ENCODE assay signal across 8 cellular contexts in the genomic region with DNA sequence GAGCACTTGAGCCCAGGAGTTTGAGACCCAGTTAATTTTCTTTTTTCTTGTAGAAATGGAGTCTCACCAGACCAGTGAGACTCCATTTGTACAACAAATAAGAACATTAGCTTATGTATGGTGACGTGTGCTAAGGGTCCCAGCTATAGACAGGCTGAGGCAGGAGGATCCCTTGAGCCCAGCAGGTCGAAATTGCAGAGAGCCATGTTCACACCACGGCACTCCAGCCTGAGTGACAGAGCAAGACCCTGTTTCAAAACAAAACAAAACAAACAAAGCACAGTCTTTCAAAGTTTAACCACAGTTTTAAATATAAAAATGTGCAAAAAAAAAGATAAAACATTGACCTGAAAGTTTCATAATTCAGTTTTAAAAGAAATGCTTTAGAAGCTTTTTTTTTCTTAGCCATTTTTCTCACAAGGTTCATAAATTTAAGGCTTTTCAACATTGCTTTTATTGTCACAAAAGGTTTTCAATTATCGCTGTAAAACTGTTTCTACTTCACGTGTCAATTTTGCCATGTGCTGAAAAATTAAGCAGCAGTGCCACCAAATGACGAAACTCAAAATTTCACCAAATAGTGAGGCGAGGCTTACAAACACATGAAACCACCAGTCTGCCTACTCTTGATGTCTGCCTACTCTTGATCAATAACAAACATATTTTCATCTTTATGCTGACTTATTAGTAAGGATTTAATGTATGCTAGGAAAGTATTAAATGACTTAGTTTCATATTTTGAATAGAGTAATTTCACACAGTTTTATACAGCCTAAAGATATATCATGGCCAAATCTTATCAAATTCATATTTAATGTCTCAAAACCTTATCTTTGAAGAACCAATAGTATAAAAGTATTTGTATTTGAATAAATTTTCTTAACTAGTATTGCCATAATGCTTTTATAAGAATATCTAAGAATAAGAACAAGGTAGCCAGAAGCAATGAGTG.
DNase-seq lines count a peak whose midpoint lies in the region; ATAC-seq and TF ChIP-seq lines count a peak whose summit lies in the region.

No MANE protein-coding gene starts in this region.

- in situ Hi-C loops in astrocyte of the cerebellum (cut with HindIII; ENCODE audit: low sequenced_read_pairs), result loop anchor here (5.0 kb wide), 1 partner anchor 459 kb away; no protein-coding TSS in a partner anchor

- intact Hi-C loops in sciatic nerve (cut with DNase I), result loop anchor here (10.0 kb wide), 1 partner anchor 461 kb away; no protein-coding TSS in a partner anchor

- H3K4me3 ChIP-seq in astrocyte of the cerebellum (ENCODE audit: low read depth, low read length), result no peak overlapping the region

- ATAC-seq in GM18873 (IDR thresholded peaks at IDR 0.05; ENCODE audit: low FRiP score, unreplicated experiment) (peak; percentile 65), HG03175 (IDR thresholded peaks at IDR 0.05; ENCODE audit: unreplicated experiment) (peak; percentile 89), sciatic nerve (no peak)

- peak; percentile 50 for TF ChIP-seq CTCF in astrocyte of the cerebellum (IDR thresholded peaks at IDR 0.05; ENCODE audit: low read depth, low read length, missing control alignments)

- DNase-seq in D341Med (ENCODE audit: low spot score) (peak; percentile 55), NCI-H82 treated with DMSO at 0.1 percent for 48 hours (lab: John Stamatoyannopoulos, UW; ENCODE audit: unreplicated experiment) (peak; percentile 30), astrocyte of the cerebellum (ENCODE audit: low read depth) (peak; percentile 63), iPS-NIHi11 (ENCODE audit: low spot score) (peak; percentile 42), sciatic nerve (ENCODE audit: low spot score) (no peak)
- DNase-seq in stimulated activated CD8-positive, alpha-beta memory T cell treated with anti-CD3 and anti-CD28 coated beads, Interleukin-4, amount 100 ng/mL, for 48 hours, result peak; percentile 37
